ENCODE assay signal across 9 cellular contexts in the genomic region with DNA sequence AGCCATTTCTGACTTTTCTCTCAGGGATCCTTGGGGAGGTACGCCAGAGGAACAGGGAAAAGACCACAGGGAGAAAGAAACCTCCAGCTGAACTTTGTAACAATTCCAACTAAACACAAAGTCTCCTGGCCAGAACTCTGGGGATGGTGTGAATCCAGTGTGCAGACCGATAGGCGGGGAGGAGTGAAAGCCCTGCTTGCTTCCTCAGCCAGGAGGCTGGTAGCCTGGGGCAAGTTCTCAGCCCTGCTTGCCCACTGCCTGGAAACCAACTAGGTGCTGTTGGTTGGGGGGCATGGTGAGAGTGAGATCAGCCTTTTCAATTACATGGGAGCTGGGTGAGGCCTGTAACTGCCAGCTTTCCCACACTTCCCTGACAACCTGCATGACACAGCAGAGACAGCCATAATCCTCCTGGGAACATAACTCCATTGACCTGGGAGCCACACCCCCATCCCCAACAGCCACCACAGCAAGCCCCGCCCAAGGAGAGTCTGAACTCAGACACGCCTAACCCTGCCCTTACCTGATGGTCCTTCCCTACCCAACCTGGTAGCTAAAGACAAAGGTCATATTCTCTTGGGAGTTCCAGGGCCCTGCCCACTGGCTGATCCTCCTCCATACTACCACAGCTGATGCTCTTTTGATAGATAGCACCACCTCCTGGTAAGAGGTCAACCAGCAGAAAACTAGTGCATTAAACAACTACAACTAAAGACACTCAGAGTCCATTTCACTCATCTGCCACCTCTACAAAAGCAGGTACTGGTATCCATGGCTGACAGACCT.
DNase-seq lines count a peak whose midpoint lies in the region; ATAC-seq and TF ChIP-seq lines count a peak whose summit lies in the region.
"Had no signal": no experiment of that assay in that cellular context is flagged by ENCODE, and none has a peak within 500 bp of the region (broad histone marks: within the 10 kb centered on the region; RNA-seq: fewer than 3 reads in every experiment).

No MANE protein-coding gene starts in this region.

- H3K36me3 ChIP-seq in gastroesophageal sphincter, result peaks cover 0 to 13% of the 10 kb centered on the region in 2 donors

- H3K4me1 ChIP-seq in gastroesophageal sphincter, result no peaks in the 10 kb centered on the region

- no peak overlapping the region for H3K4me3 ChIP-seq in epithelial cell of proximal tubule (ENCODE audit: low read depth, low read length)
- no peak overlapping the region for H3K4me3 ChIP-seq in gastroesophageal sphincter

- TF ChIP-seq EP300 in gastroesophageal sphincter (IDR thresholded peaks at IDR 0.05), result no peak

- DNase-seq in A172 (ENCODE audit: low spot score) (peak; percentile 29), NCI-H69 (lab: John Stamatoyannopoulos, UW) (peak; percentile 64), epithelial cell of proximal tubule (ENCODE audit: low read depth) (no peak), GM19240 (ENCODE audit: insufficient read length, low spot score) (no peak)
- DNase-seq: NCI-H2029 had no signal

- H3K27me3 ChIP-seq in gastroesophageal sphincter, result no peaks in the 10 kb centered on the region

- peak; percentile 28; the same call in 1 of the 3 replicates for TF ChIP-seq CTCF in GM12872 (IDR thresholded peaks at IDR 0.05; ENCODE audit: insufficient read depth, low read depth, low read length)
- TF ChIP-seq CTCF in epithelial cell of proximal tubule (conservative IDR thresholded peaks at IDR 0.05; ENCODE audit: low read depth, low read length), result peak; percentile 7
- TF ChIP-seq CTCF in gastroesophageal sphincter (IDR thresholded peaks at IDR 0.05), result no peak

- H3K9me3 ChIP-seq in gastroesophageal sphincter, result peaks cover 0 to 13% (median 0%) of the 10 kb centered on the region in 3 donors

- no peak for TF ChIP-seq POLR2A in gastroesophageal sphincter (IDR thresholded peaks at IDR 0.05)

- H3K27ac ChIP-seq in gastroesophageal sphincter, result no peak overlapping the region

- WGBS in gastroesophageal sphincter (ENCODE audit: low coverage in 1 of 2), 2 donors, result 78 to 100% methylated on average over 2 to 3 of the region's 5 CpGs

- no peak for ATAC-seq in GM21825 (IDR thresholded peaks at IDR 0.05; ENCODE audit: unreplicated experiment)
- ATAC-seq in HG03135 (IDR thresholded peaks at IDR 0.05; ENCODE audit: unreplicated experiment), result no peak
- no peak for ATAC-seq in gastroesophageal sphincter

Comparison
In these comparisons a context has a peak if more than half of its experiments do, and no peak if none do; other contexts are left out.
1. DNase-seq: peak in A172 (single experiment) and NCI-H69 (single experiment); none in epithelial cell of proximal tubule (single experiment) and GM19240 (single experiment).
2. CTCF ChIP-seq: peak in GM12872 (single experiment) and epithelial cell of proximal tubule (single experiment); none in gastroesophageal sphincter (0 of 4).